In genomic region chr12:50636505-50636904, GRCh38 we compare ENCODE assay signal across 16 cellular contexts.
DNase-seq lines count a peak whose midpoint lies in the region; ATAC-seq, FAIRE-seq and TF ChIP-seq lines count a peak whose summit lies in the region.
"Had no signal": no experiment of that assay in that cellular context is flagged by ENCODE, and none has a peak within 500 bp of the region (broad histone marks: within the 10 kb centered on the region; RNA-seq: fewer than 3 reads in every experiment).

No MANE protein-coding gene starts in this region.

- H3T11ph ChIP-seq in H9 (ENCODE audit: low read length) = no peak overlapping the region

- TF ChIP-seq RAD21 in A549 (conservative IDR thresholded peaks at IDR 0.05 in 1 of 2, IDR thresholded peaks at IDR 0.05 in 1 of 2) = no peak

- H4K5ac ChIP-seq in H9 (ENCODE audit: insufficient read length, low read depth, low read length) = no peak overlapping the region

- CTCF ChIA-PET in A549 (lab: Yijun Ruan, JAX) = interaction anchor here (0.6 to 4.2 kb wide), 8 partner anchors 14 to 133 kb away, joined by 3 to 43 read pairs (median 4); partner anchors contain the start of gene DIP2B
- CTCF ChIA-PET in PC-9 (lab: Charles Lee) = interaction anchor here (0.6 kb wide), 2 partner anchors 14 to 129 kb away, joined by 6 to 7 read pairs; no protein-coding TSS in a partner anchor

- peaks cover 0 to 6% (median 2%) of the 10 kb centered on the region in 3 experiments; a peak in 2 of 7 replicates for H3K36me3 Mint-ChIP-seq in H9 (ENCODE audit: insufficient read depth in 1 of 3, low read depth in 3 of 3)
- H3K36me3 Mint-ChIP-seq in activated naive CD8-positive, alpha-beta T cell treated with anti-CD3 and anti-CD28 coated beads, Interleukin-2, amount 50 U/mL, for 24 hours (ENCODE audit: low read depth) = peaks cover 10% of the 10 kb centered on the region

- peaks cover 0 to 3% of the 10 kb centered on the region in 2 experiments; a peak in 1 of 4 replicates for H3K4me1 Mint-ChIP-seq in H9
- peaks cover 19% of the 10 kb centered on the region for H3K4me1 Mint-ChIP-seq in activated naive CD8-positive, alpha-beta T cell treated with anti-CD3 and anti-CD28 coated beads, Interleukin-2, amount 50 U/mL, for 24 hours

- H2BK15ac ChIP-seq in H9 (ENCODE audit: low read depth, low read length) = no peak overlapping the region

- TF ChIP-seq CTCF in A549 (IDR thresholded peaks at IDR 0.05) (no peak), H9 (conservative IDR thresholded peaks at IDR 0.05) (no peak), PC-9 (conservative IDR thresholded peaks at IDR 0.05) (no peak), transverse colon (IDR thresholded peaks at IDR 0.05) (no peak)

- no peaks in the 10 kb centered on the region for H3K27me3 Mint-ChIP-seq in H9 (ENCODE audit: low read depth)
- no peaks in the 10 kb centered on the region for H3K27me3 Mint-ChIP-seq in activated naive CD8-positive, alpha-beta T cell treated with anti-CD3 and anti-CD28 coated beads, Interleukin-2, amount 50 U/mL, for 24 hours

- H3K27me3 ChIP-seq in H9 (ENCODE audit: insufficient read depth, low read length) (no peaks in the 10 kb centered on the region), PC-9 (ENCODE audit: insufficient read depth, low read depth) (no peaks in the 10 kb centered on the region), transverse colon (no peaks in the 10 kb centered on the region)

- TF ChIP-seq EP300 in A549 (IDR thresholded peaks at IDR 0.05) (no peak), transverse colon (IDR thresholded peaks at IDR 0.05; ENCODE audit: low read depth) (no peak)

- H3K4me3 ChIP-seq in A549 (no peak overlapping the region), PC-9 (no peak overlapping the region), transverse colon (no peak overlapping the region)

- no peak overlapping the region for H3K23ac ChIP-seq in H9 (ENCODE audit: insufficient read length, low read depth, low read length)

- no peak overlapping the region for H2AK5ac ChIP-seq in H9 (ENCODE audit: insufficient read length, low read length)

- no peak overlapping the region for H2BK12ac ChIP-seq in H9 (ENCODE audit: insufficient read length, low read depth, low read length)

- intact Hi-C loops in PC-9 (cut with micrococcal nuclease; ENCODE audit: unreplicated experiment) = no loop called here
- intact Hi-C loops in transverse colon (cut with DNase I; ENCODE audit: low total_unique reads) = loop anchor here (5.0 kb wide), 1 partner anchor 134 kb away; the partner anchor contains the start of gene DIP2B

- no peak overlapping the region for H3K18ac ChIP-seq in H9 (ENCODE audit: insufficient read length, low read depth, low read length)

- H3K4me1 ChIP-seq in A549 (peaks cover 20% of the 10 kb centered on the region), H9 (ENCODE audit: insufficient read depth, low read length) (no peaks in the 10 kb centered on the region; the same call in 1 of the 2 replicates), PC-9 (replicated peaks; ENCODE audit: insufficient read depth) (peaks cover 29% of the 10 kb centered on the region), transverse colon (peaks cover 0 to 36% (median 21%) of the 10 kb centered on the region in 4 donors)

- TF ChIP-seq POLR2A in A549 (IDR thresholded peaks at IDR 0.05; ENCODE audit: low read length) = no peak
- no peak for TF ChIP-seq POLR2A in transverse colon (IDR thresholded peaks at IDR 0.05)

- H3K4me3 Mint-ChIP-seq in H9 = no peak overlapping the region
- no peak overlapping the region for H3K4me3 Mint-ChIP-seq in activated naive CD8-positive, alpha-beta T cell treated with anti-CD3 and anti-CD28 coated beads, Interleukin-2, amount 50 U/mL, for 24 hours

- H2BK20ac ChIP-seq in H9 (ENCODE audit: low read depth, low read length, poor library complexity, severe bottlenecking) = no peak overlapping the region

- DNase-seq in A549 (ENCODE audit: low read depth in 1 of 2, low spot score in 1 of 2) (no peak), H9 (peak; percentile 47), left lobe of liver (ENCODE audit: low spot score) (no peak), PC-9 (no peak), transverse colon (no peak), SKM-1 (lab: John Stamatoyannopoulos, UW; ENCODE audit: unreplicated experiment) (no peak)
- DNase-seq in activated naive CD8-positive, alpha-beta T cell treated with anti-CD3 and anti-CD28 coated beads, Interleukin-2, amount 50 U/mL, for 24 hours = no peak
- DNase-seq: activated CD4-positive, CD25-positive, alpha-beta regulatory T cell; activated CD8-positive, alpha-beta memory T cell treated with anti-CD3 and anti-CD28 coated beads for 24 hours; cortex of kidney; DMS 273 treated with DMSO at 0.1 percent for 48 hours; NCI-H2081 treated with DMSO at 0.1 percent for 48 hours; NCI-H82 had no signal

- H3K79me1 ChIP-seq in H9 (ENCODE audit: insufficient read depth, low read depth, low read length, poor library complexity, severe bottlenecking) = no peaks in the 10 kb centered on the region

- no peak overlapping the region for H3K14ac ChIP-seq in H9 (ENCODE audit: insufficient read depth, low read length)

- no peaks in the 10 kb centered on the region for H3K9me3 ChIP-seq in A549
- H3K9me3 ChIP-seq in H9 (ENCODE audit: control insufficient read depth, low read depth, low read length) = no peaks in the 10 kb centered on the region
- H3K9me3 ChIP-seq in PC-9 (ENCODE audit: insufficient read depth, low read depth) = no peaks in the 10 kb centered on the region
- no peaks in the 10 kb centered on the region for H3K9me3 ChIP-seq in transverse colon

- H3K9me2 ChIP-seq in PC-9 (ENCODE audit: insufficient read depth) = no peaks in the 10 kb centered on the region

- no peak overlapping the region for H2AFZ ChIP-seq in H9 (ENCODE audit: low read length)
- no peak overlapping the region for H2AFZ ChIP-seq in PC-9

- H3K4me2 ChIP-seq in A549 (no peak overlapping the region), H9 (ENCODE audit: insufficient read depth, insufficient read length, low read length) (no peak overlapping the region), PC-9 (no peak overlapping the region)

- no peak overlapping the region for H3K9ac ChIP-seq in H9 (ENCODE audit: extremely low read depth, insufficient read length, low read length)

- no peaks in the 10 kb centered on the region for H3K9me3 Mint-ChIP-seq in H9
- no peaks in the 10 kb centered on the region for H3K9me3 Mint-ChIP-seq in activated naive CD8-positive, alpha-beta T cell treated with anti-CD3 and anti-CD28 coated beads, Interleukin-2, amount 50 U/mL, for 24 hours
- H3K9me3 Mint-ChIP-seq: activated T-helper 2 cell treated with anti-CD3 and anti-CD28 coated beads, Interferon-gamma antibody, Interleukin-2, Interleukin-4, amounts not matched to agents 10 μg/mL and 5 μg/mL and 100 μg/mL, durations not matched to agents 14 hours and 24 hours and 36 hours had no signal

- H3K27ac ChIP-seq in A549 = 0 out of 6 replicates have a peak overlapping the region, but pooled peaks of 1 of the 2 experiments have one; percentile 36
- no peak overlapping the region for H3K27ac ChIP-seq in H9 (ENCODE audit: insufficient read length, low read depth, low read length)
- H3K27ac ChIP-seq in PC-9 = no peak overlapping the region
- H3K27ac ChIP-seq in transverse colon = no peak overlapping the region
- H3K27ac ChIP-seq: RWPE1 had no signal

- no peak overlapping the region for H2BK5ac ChIP-seq in H9 (ENCODE audit: insufficient read length, low read length)

- H4K91ac ChIP-seq in H9 (ENCODE audit: insufficient read length, low read depth, low read length) = no peak overlapping the region

- WGBS in A549 (ENCODE audit: missing lambda C conversion rate) = 76% methylated on average over 3 of the region's 3 CpGs
- no CpG with 5 or more reads among the region's 3 CpGs for WGBS in H9 (ENCODE audit: extremely low coverage, insufficient read length, low lambda C conversion rate)
- WGBS in transverse colon (ENCODE audit: low coverage in 1 of 2), 2 donors = 61% methylated on average over 3 of the region's 3 CpGs; no CpG with 5 or more reads in 1 of the 2 donors

- peak overlapping the region; percentile 60 to 88 (median 78); a peak in 5 of 7 replicates for H3K27ac Mint-ChIP-seq in H9
- peak overlapping the region; percentile 25 for H3K27ac Mint-ChIP-seq in activated naive CD8-positive, alpha-beta T cell treated with anti-CD3 and anti-CD28 coated beads, Interleukin-2, amount 50 U/mL, for 24 hours
- H3K27ac Mint-ChIP-seq: activated T-helper 2 cell treated with anti-CD3 and anti-CD28 coated beads, Interferon-gamma antibody, Interleukin-2, Interleukin-4, amounts not matched to agents 10 μg/mL and 5 μg/mL and 100 μg/mL, durations not matched to agents 14 hours and 24 hours and 36 hours had no signal

- no peaks in the 10 kb centered on the region for H3K23me2 ChIP-seq in H9 (ENCODE audit: insufficient read length, low read depth, low read length, poor library complexity, severe bottlenecking)

- H3K56ac ChIP-seq in H9 (ENCODE audit: insufficient read length, low read depth, low read length) = no peak overlapping the region

- BruUV-seq in PC-9 (replicated peaks; lab: Mats Ljungman, UMichigan) = no TSS peak

- H4K8ac ChIP-seq in H9 (replicated peaks; ENCODE audit: insufficient read length, low read depth, low read length) = no peak overlapping the region

- ATAC-seq in A549 (peak; percentile 65 to 72; a peak in 3 of 6 replicates), left lobe of liver (peak; percentile 50), GM21576 (IDR thresholded peaks at IDR 0.05; ENCODE audit: unreplicated experiment) (no peak)
- no peak for ATAC-seq in activated naive CD8-positive, alpha-beta T cell treated with anti-CD3 and anti-CD28 coated beads, Interleukin-2, amount 50 U/mL, for 24 hours

- no peaks in the 10 kb centered on the region for H4K20me1 ChIP-seq in H9 (ENCODE audit: control insufficient read depth, insufficient read depth, insufficient read length)
- H4K20me1 ChIP-seq in PC-9 (ENCODE audit: insufficient read depth) = no peaks in the 10 kb centered on the region

- in situ Hi-C loops in transverse colon (cut with MboI; ENCODE audit: low pct_ligation_motif_present in 1 of 4, low pct_unique_long_range_greater_than_20kb in 1 of 4, low sequenced_read_pairs in 3 of 4) = loop anchor here (5.0 to 10.0 kb wide), 3 partner anchors 129 to 134 kb away; partner anchors contain the start of gene DIP2B (in 2 of the 4)

- POLR2A ChIA-PET in A549 (lab: Yijun Ruan, JAX) (no interaction called here), PC-9 (lab: Charles Lee; ENCODE audit: unreplicated experiment) (interaction anchor here (0.6 kb wide), 1 partner anchor 16 kb away, joined by 5 read pairs; no protein-coding TSS in a partner anchor)

- H3K36me3 ChIP-seq in PC-9 (ENCODE audit: low read depth) (peaks cover 7% of the 10 kb centered on the region; the same call in 1 of the 2 replicates), transverse colon (peaks cover 0 to 4% (median 0%) of the 10 kb centered on the region in 4 donors)

- H3K4ac ChIP-seq in H9 (ENCODE audit: low read depth, low read length) = no peak overlapping the region

- H3F3A ChIP-seq in PC-9 (ENCODE audit: insufficient read depth, low read depth) = peaks cover 17% of the 10 kb centered on the region

- FAIRE-seq in A549 (lab: Jason Lieb, UNC) = no peak

- H2BK120ac ChIP-seq in H9 (ENCODE audit: low read depth, low read length, poor library complexity, severe bottlenecking) = no peak overlapping the region

- H3K79me2 ChIP-seq in H9 (ENCODE audit: insufficient read depth, low read length) (no peaks in the 10 kb centered on the region), PC-9 (ENCODE audit: low read depth) (peaks cover 5% of the 10 kb centered on the region; the same call in 1 of the 2 replicates)

TF ChIP-seq in A549, 52 proteins besides CTCF, POLR2A, EP300 and RAD21 (continues in another document):
- no peak for TF ChIP-seq JUNB (IDR thresholded peaks at IDR 0.05)

Comparison
In these comparisons a context has a peak if more than half of its experiments do, and no peak if none do; other contexts are left out.
1. ATAC-seq: peak in A549 (2 of 2) and left lobe of liver (single experiment); none in activated naive CD8-positive, alpha-beta T cell treated with anti-CD3 and anti-CD28 coated beads, Interleukin-2, amount 50 U/mL, for 24 hours (single experiment) and GM21576 (single experiment).